In genomic region chr20:53578492-53579222, GRCh38 we compare ENCODE assay signal across 8 cellular contexts. TPM values are rescaled to one million over a fixed set of nuclear protein-coding genes. Genes with fewer than 3 reads are reported as not detected.
DNase-seq lines count a peak whose midpoint lies in the region; ATAC-seq, FAIRE-seq and TF ChIP-seq lines count a peak whose summit lies in the region.

No MANE protein-coding gene starts in this region.

- peak; percentile 41 for TF ChIP-seq EP300 in K562 (IDR thresholded peaks at IDR 0.05; ENCODE audit: low read length)

- intact Hi-C loops in K562 (cut with micrococcal nuclease) (loop anchor here (1.0 to 10.0 kb wide), 6 partner anchors 14 to 486 kb away; partner anchors contain the start of gene ZNF217), sciatic nerve (cut with DNase I) (loop anchor here (5.0 kb wide), 1 partner anchor 339 kb away; no protein-coding TSS in a partner anchor)

- H3K36me3 ChIP-seq in K562 (ENCODE audit: control insufficient read depth, insufficient read depth, low read length): peaks cover 97% of the 10 kb centered on the region

- peaks cover 99% of the 10 kb centered on the region for H3K79me2 ChIP-seq in K562 (ENCODE audit: control insufficient read depth, insufficient read depth, low read length)

- in situ Hi-C loops in K562 (cut with MboI): loop anchor here (5.0 kb wide), 1 partner anchor 364 kb away; no protein-coding TSS in a partner anchor

- peak overlapping the region; percentile 68 for H3K4me2 ChIP-seq in K562 (ENCODE audit: insufficient read depth, low read length)

- H3K9me1 ChIP-seq in K562 (ENCODE audit: control insufficient read depth, insufficient read depth, low read length): no peaks in the 10 kb centered on the region

- CTCF ChIA-PET in K562 (lab: Yijun Ruan, JAX; ENCODE audit: low intra/inter-chr PET ratio): interaction anchor here (0.6 to 3.4 kb wide), 7 partner anchors 270 to 365 kb away, joined by 3 to 33 read pairs (median 12); no protein-coding TSS in a partner anchor

- H3K27ac ChIP-seq in K562 (ENCODE audit: extremely low read depth, low read depth, low read length): peak overlapping the region; percentile 80

- DNase-seq in DMS114 treated with DMSO at 0.1 percent for 48 hours (lab: John Stamatoyannopoulos, UW; ENCODE audit: unreplicated experiment): peak; percentile 97
- peak; percentile 36 for DNase-seq in H54 (ENCODE audit: insufficient read length, low spot score)
- DNase-seq in NCI-H1436 (lab: John Stamatoyannopoulos, UW): peak; percentile 74
- DNase-seq in K562 (ENCODE audit: extremely low read depth in 1 of 4, low spot score in 3 of 4): peak; percentile 57 to 91 (median 72)
- peak; percentile 28 to 90 for DNase-seq in hippocampal formation (lab: John Stamatoyannopoulos, UW)
- no peak for DNase-seq in sciatic nerve (ENCODE audit: low spot score)

- TF ChIP-seq POLR2A in H54 (IDR thresholded peaks at IDR 0.05; ENCODE audit: low read depth, low read length) (no peak), K562 (conservative IDR thresholded peaks at IDR 0.05) (no peak)

- POLR2A ChIA-PET in K562 (lab: Yijun Ruan, JAX): interaction anchor here (0.5 to 1.1 kb wide), 7 partner anchors 9 to 491 kb away, joined by 3 read pairs; partner anchors contain the start of gene BCAS1

- TF ChIP-seq CTCF in K562 (IDR thresholded peaks at IDR 0.05 in 2 of 3, conservative IDR thresholded peaks at IDR 0.05 in 1 of 3; ENCODE audit: insufficient read depth in 2 of 3, low read depth in 1 of 3, low read length in 3 of 3): peak; percentile 83 to 97 (median 97)

- no TSS peak for BruUV-seq in K562 (replicated peaks; lab: Mats Ljungman, UMichigan)

- H3K9ac ChIP-seq in K562 (ENCODE audit: insufficient read depth in 1 of 2, low read depth in 2 of 2, low read length in 2 of 2): peak overlapping the region in 1 of 2 experiments; percentile 49; a peak in 2 of 4 replicates

- peaks cover 7% of the 10 kb centered on the region; the same call in 1 of the 2 replicates for H4K20me1 ChIP-seq in K562 (replicated peaks; ENCODE audit: control insufficient read depth, insufficient read depth, low read length)

- 14% methylated on average over 10 of the region's 10 CpGs for WGBS in K562 (ENCODE audit: insufficient coverage, low coverage, missing lambda C conversion rate)

- FAIRE-seq in H54 (lab: Jason Lieb, UNC) (no peak), K562 (lab: Jason Lieb, UNC) (peak; percentile 98)

- H3K4me1 ChIP-seq in K562 (replicated peaks in 1 of 2; ENCODE audit: control insufficient read depth in 2 of 2, insufficient read depth in 2 of 2, low read length in 2 of 2): peaks cover 5 to 17% of the 10 kb centered on the region in 2 experiments; a peak in 4 of 5 replicates

- no peak overlapping the region for H3K4me3 ChIP-seq in K562

- no peaks in the 10 kb centered on the region for H3K27me3 ChIP-seq in K562 (ENCODE audit: control insufficient read depth in 2 of 2, insufficient read depth in 2 of 2, low read length in 2 of 2)

- H2AFZ ChIP-seq in K562 (ENCODE audit: low read depth, low read length): no peak overlapping the region

- TF ChIP-seq RAD21 in K562 (CRISPR knock-in tag; conservative IDR thresholded peaks at IDR 0.05 in 1 of 2, IDR thresholded peaks at IDR 0.05 in 1 of 2): peak; percentile 88 to 94

- ATAC-seq in SK-N-SH treated with all-trans-retinoic acid at 6 μM for 48 hours (peak; percentile 74), K562 (peak; percentile 80), sciatic nerve (peak; percentile 86), GM19463 (IDR thresholded peaks at IDR 0.05; ENCODE audit: unreplicated experiment) (no peak)

- H3K9me3 ChIP-seq in K562 (replicated peaks; ENCODE audit: control insufficient read depth, insufficient read depth, low read depth, low read length): no peaks in the 10 kb centered on the region

TF ChIP-seq in SK-N-SH treated with all-trans-retinoic acid at 6 μM for 48 hours, 23 proteins besides CTCF, POLR2A, EP300 and RAD21 (continues in another document):
- TF ChIP-seq TSHZ2 (CRISPR knock-in tag; IDR thresholded peaks at IDR 0.05): no peak
- TF ChIP-seq CSDC2 (CRISPR knock-in tag; IDR thresholded peaks at IDR 0.05): no peak
- TF ChIP-seq GLIS3 (CRISPR knock-in tag; IDR thresholded peaks at IDR 0.05): no peak
- no peak for TF ChIP-seq ARNTL (CRISPR knock-in tag; IDR thresholded peaks at IDR 0.05; ENCODE audit: borderline replicate concordance, low read depth)
- TF ChIP-seq BACH2 (CRISPR knock-in tag; IDR thresholded peaks at IDR 0.05; ENCODE audit: borderline replicate concordance): no peak
- TF ChIP-seq ESRRG (CRISPR knock-in tag; IDR thresholded peaks at IDR 0.05): no peak

TF ChIP-seq in K562, 482 proteins besides CTCF, POLR2A, EP300 and RAD21 (continues in another document):
- TF ChIP-seq CHCHD3 (CRISPR knock-in tag; IDR thresholded peaks at IDR 0.05): no peak
- TF ChIP-seq FOSL1 (tag; conservative IDR thresholded peaks at IDR 0.05): 0 out of 2 replicates have a peak, but pooled peaks have one; percentile 16
- peak in 1 of 2 experiments; percentile 74; a peak in 2 of 4 replicates for TF ChIP-seq BCLAF1 (IDR thresholded peaks at IDR 0.05; ENCODE audit: borderline replicate concordance in 1 of 2, control insufficient read depth in 1 of 2, low read depth in 2 of 2, low read length in 1 of 2)
- TF ChIP-seq RB1 (IDR thresholded peaks at IDR 0.05; ENCODE audit: low read depth): peak; percentile 36; the same call in 1 of the 2 replicates
- TF ChIP-seq CHD1 (IDR thresholded peaks at IDR 0.05; ENCODE audit: low read length): no peak
- no peak for TF ChIP-seq KLF1 (tag; IDR thresholded peaks at IDR 0.05)
- TF ChIP-seq BRD9 (IDR thresholded peaks at IDR 0.05; ENCODE audit: low read depth, partially characterized antibody): peak; percentile 95

RNA-seq across cellular contexts. Expression of gene ZNF217, which starts 15.0 kb away (rescaled TPM):
- total RNA-seq in K562 (2011; cell fraction: chromatin; rRNA removed; ENCODE audit: low replicate concordance): 27.8 and 53.4 TPM in 2 replicates
- total RNA-seq in K562 (2011; cell fraction: nucleolus; rRNA removed): 21.3 and 24.7 TPM in 2 replicates
- 26.2 and 28.5 TPM in 2 replicates for total RNA-seq in K562 (2011; cell fraction: nucleoplasm; rRNA removed)
- total RNA-seq in K562 (2014; rRNA removed): 16.8 and 17.7 TPM in 2 replicates
- 23.4 and 25.0 TPM in 2 replicates for total RNA-seq in K562 (2014; rRNA removed; fragmentation: Illumina TruSeq; extraction: Trizol)
- 18.7 and 21.8 TPM in 2 replicates for total RNA-seq in K562 (2015; rRNA removed; fragmentation: Illumina TruSeq; extraction: Trizol)
- 39.7 and 41.8 TPM in 2 replicates for total RNA-seq in K562 (2021)
- 11.4 and 12.9 TPM in 2 replicates for polyA plus RNA-seq in K562 (2011; rRNA removed)
- polyA plus RNA-seq in K562 (2011; cell fraction: cytosol; rRNA removed): 6.8 and 8.6 TPM in 2 replicates
- 19.8 and 24.3 TPM in 2 replicates for polyA plus RNA-seq in K562 (2011; cell fraction: nucleus; rRNA removed)
- polyA plus RNA-seq in K562 (2012): 17.7 and 21.1 TPM in 2 replicates
- 19.3 and 26.7 TPM in 2 replicates for polyA plus RNA-seq in K562 (2014; fragmentation: Illumina TruSeq; extraction: Trizol)
- 1 to 10 TPM; 3.0 to 7.1 TPM for polyA plus RNA-seq in K562 (2014; fragmentation: Nextera tagmentation; extraction: Ambion mirVana)
- 16.0 and 23.5 TPM in 2 replicates for polyA plus RNA-seq in K562 (2014; rRNA removed)
- polyA minus RNA-seq in K562 (2011; rRNA and poly(A)+ RNA removed): 36.2 and 44.6 TPM in 2 replicates
- 21.7 and 25.7 TPM in 2 replicates for polyA minus RNA-seq in K562 (2011; cell fraction: cytosol; rRNA and poly(A)+ RNA removed)
- 19.7 and 29.4 TPM in 2 replicates for polyA minus RNA-seq in K562 (2011; cell fraction: nucleus; rRNA and poly(A)+ RNA removed)
- 34.9 TPM for total RNA-seq in sciatic nerve
